Comparison of ENCODE assay signal across 22 cellular contexts in genomic region chr14:93926873-93927571, GRCh38. TPM values are rescaled to one million over a fixed set of nuclear protein-coding genes. Genes with fewer than 3 reads are reported as not detected.
A peak's percentile ranks its signal among the peaks of the same experiment; 100 is the strongest.
DNase-seq lines count a peak whose midpoint lies in the region; ATAC-seq, FAIRE-seq and TF ChIP-seq lines count a peak whose summit lies in the region.
"Had no signal": no experiment of that assay in that cellular context is flagged by ENCODE, and none has a peak within 500 bp of the region (broad histone marks: within the 10 kb centered on the region; RNA-seq: fewer than 3 reads in every experiment).

Gene FAM181A (plus strand): TSS chr14:93927344. CDS start chr14:93928286, 942 bp downstream.

- intact Hi-C loops in HepG2 (cut with micrococcal nuclease; ENCODE audit: unreplicated experiment): no loop called here

- peaks cover 3 to 16% of the 10 kb centered on the region in 2 experiments; a peak in 3 of 5 replicates for H3K27me3 ChIP-seq in HepG2 (ENCODE audit: control insufficient read depth in 1 of 2, insufficient read depth in 2 of 2, low read length in 2 of 2)
- H3K27me3 ChIP-seq: right atrium auricular region had no signal

- CTCF ChIA-PET in HepG2 (lab: Yijun Ruan, JAX; ENCODE audit: low intra/inter-chr PET ratio, low total read pairs): no interaction called here

- peak; percentile 67 for ATAC-seq in HepG2
- no peak for ATAC-seq in activated CD4-positive, CD25-positive, alpha-beta regulatory T cell treated with anti-CD3 and anti-CD28 coated beads, Interleukin-2, amount 50 U/mL, for 24 hours
- ATAC-seq: HCT116; left colon; naive thymus-derived CD4-positive, alpha-beta T cell; PC-3 had no signal

- TF ChIP-seq RAD21 in HepG2 (CRISPR knock-in tag; IDR thresholded peaks at IDR 0.05): no peak

- DNase-seq in NCI-H345 (lab: John Stamatoyannopoulos, UW): peak; percentile 50
- DNase-seq in HepG2 (ENCODE audit: low spot score): no peak
- DNase-seq in putamen (ENCODE audit: low spot score): peak; percentile 13
- no peak for DNase-seq in hepatic stellate cell (ENCODE audit: low spot score)
- DNase-seq in H54 (ENCODE audit: insufficient read length, low spot score): no peak
- no peak for DNase-seq in iPS-NIHi7 (ENCODE audit: extremely low spot score)
- DNase-seq: activated CD8-positive, alpha-beta memory T cell treated with anti-CD3 and anti-CD28 coated beads, Interleukin-2, amount 50 U/mL, for 4 hours; left colon; naive thymus-derived CD4-positive, alpha-beta T cell; PC-3; stimulated activated CD4-positive, alpha-beta T cell treated with anti-CD3 and anti-CD28 coated beads, Interleukin-2, amount 100 ng/mL, for 24 hours; T1000 had no signal

- H3K36me3 ChIP-seq in HepG2 (replicated peaks in 1 of 2; ENCODE audit: control insufficient read depth in 1 of 2, insufficient read depth in 2 of 2, low read length in 2 of 2): no peaks in the 10 kb centered on the region

- H3K79me2 ChIP-seq in HepG2 (ENCODE audit: insufficient read depth, low read length): no peaks in the 10 kb centered on the region

- H3K4me2 ChIP-seq in HepG2 (ENCODE audit: low read depth, low read length): peak within 1 kb of the TSS; percentile 12; the same call in 1 of the 2 replicates

- no peak for FAIRE-seq in HepG2 (lab: Jason Lieb, UNC)
- FAIRE-seq in H54 (lab: Jason Lieb, UNC): no peak
- FAIRE-seq: astrocyte had no signal

- in situ Hi-C loops in HepG2 (cut with HindIII; ENCODE audit: extremely low pct_ligation_motif_present, low pct_unique_long_range_greater_than_20kb): no loop called here

- no peak within 1 kb of the TSS; a peak in 1 of 6 replicates for H3K4me3 ChIP-seq in HepG2 (replicated peaks in 1 of 3; ENCODE audit: insufficient read depth in 1 of 3, low read depth in 2 of 3, low read length in 3 of 3)
- H3K4me3 ChIP-seq: right atrium auricular region had no signal

- POLR2A ChIA-PET in HepG2 (lab: Yijun Ruan, JAX): interaction anchor here (0.8 to 1.0 kb wide), 2 partner anchors 9 to 24 kb away, joined by 3 to 4 read pairs; no protein-coding TSS in a partner anchor

- no peak for TF ChIP-seq POLR2A in HepG2 (IDR thresholded peaks at IDR 0.05; ENCODE audit: insufficient read depth in 1 of 2, low read depth in 2 of 2, low read length in 2 of 2)
- TF ChIP-seq POLR2A in H54 (IDR thresholded peaks at IDR 0.05; ENCODE audit: low read depth, low read length): no peak

- H2AFZ ChIP-seq in HepG2 (ENCODE audit: low read length): no peak within 1 kb of the TSS

- TF ChIP-seq CTCF in HepG2 (CRISPR knock-in tag; IDR thresholded peaks at IDR 0.05): no peak

- BruUV-seq in HepG2 (replicated peaks; lab: Mats Ljungman, UMichigan): no TSS peak

- H3K9ac ChIP-seq in HepG2 (ENCODE audit: insufficient read depth, low read depth, low read length): no peak within 1 kb of the TSS

- H3K9me3 ChIP-seq in HepG2 (ENCODE audit: low read length): no peaks in the 10 kb centered on the region
- H3K9me3 ChIP-seq: right atrium auricular region had no signal

- H3K4me1 ChIP-seq in HepG2 (ENCODE audit: insufficient read depth, low read length): peaks cover 20% of the 10 kb centered on the region
- H3K4me1 ChIP-seq: right atrium auricular region had no signal

- TF ChIP-seq EP300 in HepG2 (IDR thresholded peaks at IDR 0.05; ENCODE audit: low read depth in 2 of 2, low read length in 2 of 2) (no peak), HepG2 (CRISPR knock-in tag; IDR thresholded peaks at IDR 0.05; ENCODE audit: borderline replicate concordance) (no peak)

- no peaks in the 10 kb centered on the region for H4K20me1 ChIP-seq in HepG2 (ENCODE audit: insufficient read depth, low read length)

- H3K27ac ChIP-seq in cingulate gyrus (ENCODE audit: low read depth, low read length): peak within 1 kb of the TSS; percentile 69
- no peak within 1 kb of the TSS for H3K27ac ChIP-seq in HepG2 (ENCODE audit: extremely low read length, insufficient read depth, low read length)
- H3K27ac ChIP-seq: right atrium auricular region had no signal

- 34% methylated on average over 21 of the region's 31 CpGs for WGBS in HepG2 (ENCODE audit: low lambda C conversion rate)

TF ChIP-seq in HepG2, 621 proteins besides CTCF, POLR2A, EP300 and RAD21 (continues in another document):
- TF ChIP-seq TBX2 (CRISPR knock-in tag; IDR thresholded peaks at IDR 0.05; ENCODE audit: borderline replicate concordance): no peak
- TF ChIP-seq FOXK2 (IDR thresholded peaks at IDR 0.05): no peak
- no peak for TF ChIP-seq KDM5B (CRISPR knock-in tag; IDR thresholded peaks at IDR 0.05; ENCODE audit: borderline replicate concordance)
- TF ChIP-seq CEBPG (CRISPR knock-in tag; IDR thresholded peaks at IDR 0.05): peak; percentile 64
- TF ChIP-seq, protein P1, sequence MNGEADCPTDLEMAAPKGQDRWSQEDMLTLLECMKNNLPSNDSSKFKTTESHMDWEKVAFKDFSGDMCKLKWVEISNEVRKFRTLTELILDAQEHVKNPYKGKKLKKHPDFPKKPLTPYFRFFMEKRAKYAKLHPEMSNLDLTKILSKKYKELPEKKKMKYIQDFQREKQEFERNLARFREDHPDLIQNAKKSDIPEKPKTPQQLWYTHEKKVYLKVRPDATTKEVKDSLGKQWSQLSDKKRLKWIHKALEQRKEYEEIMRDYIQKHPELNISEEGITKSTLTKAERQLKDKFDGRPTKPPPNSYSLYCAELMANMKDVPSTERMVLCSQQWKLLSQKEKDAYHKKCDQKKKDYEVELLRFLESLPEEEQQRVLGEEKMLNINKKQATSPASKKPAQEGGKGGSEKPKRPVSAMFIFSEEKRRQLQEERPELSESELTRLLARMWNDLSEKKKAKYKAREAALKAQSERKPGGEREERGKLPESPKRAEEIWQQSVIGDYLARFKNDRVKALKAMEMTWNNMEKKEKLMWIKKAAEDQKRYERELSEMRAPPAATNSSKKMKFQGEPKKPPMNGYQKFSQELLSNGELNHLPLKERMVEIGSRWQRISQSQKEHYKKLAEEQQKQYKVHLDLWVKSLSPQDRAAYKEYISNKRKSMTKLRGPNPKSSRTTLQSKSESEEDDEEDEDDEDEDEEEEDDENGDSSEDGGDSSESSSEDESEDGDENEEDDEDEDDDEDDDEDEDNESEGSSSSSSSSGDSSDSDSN (CRISPR knock-in tag; IDR thresholded peaks at IDR 0.05): 0 out of 2 replicates have a peak, but pooled peaks have one; percentile 18
- TF ChIP-seq ZFP82 (CRISPR knock-in tag; IDR thresholded peaks at IDR 0.05; ENCODE audit: borderline replicate concordance): no peak
- TF ChIP-seq TBP (CRISPR knock-in tag; IDR thresholded peaks at IDR 0.05): no peak
- peak; percentile 80 for TF ChIP-seq CEBPB (IDR thresholded peaks at IDR 0.05; ENCODE audit: borderline replicate concordance, low read depth, low read length)
- no peak for TF ChIP-seq CREBL2 (CRISPR knock-in tag; IDR thresholded peaks at IDR 0.05; ENCODE audit: borderline replicate concordance)
- no peak for TF ChIP-seq TMF1 (CRISPR knock-in tag; IDR thresholded peaks at IDR 0.05; ENCODE audit: low read depth)
- TF ChIP-seq ZNF468 (CRISPR knock-in tag; IDR thresholded peaks at IDR 0.05): no peak
- TF ChIP-seq, protein P2, sequence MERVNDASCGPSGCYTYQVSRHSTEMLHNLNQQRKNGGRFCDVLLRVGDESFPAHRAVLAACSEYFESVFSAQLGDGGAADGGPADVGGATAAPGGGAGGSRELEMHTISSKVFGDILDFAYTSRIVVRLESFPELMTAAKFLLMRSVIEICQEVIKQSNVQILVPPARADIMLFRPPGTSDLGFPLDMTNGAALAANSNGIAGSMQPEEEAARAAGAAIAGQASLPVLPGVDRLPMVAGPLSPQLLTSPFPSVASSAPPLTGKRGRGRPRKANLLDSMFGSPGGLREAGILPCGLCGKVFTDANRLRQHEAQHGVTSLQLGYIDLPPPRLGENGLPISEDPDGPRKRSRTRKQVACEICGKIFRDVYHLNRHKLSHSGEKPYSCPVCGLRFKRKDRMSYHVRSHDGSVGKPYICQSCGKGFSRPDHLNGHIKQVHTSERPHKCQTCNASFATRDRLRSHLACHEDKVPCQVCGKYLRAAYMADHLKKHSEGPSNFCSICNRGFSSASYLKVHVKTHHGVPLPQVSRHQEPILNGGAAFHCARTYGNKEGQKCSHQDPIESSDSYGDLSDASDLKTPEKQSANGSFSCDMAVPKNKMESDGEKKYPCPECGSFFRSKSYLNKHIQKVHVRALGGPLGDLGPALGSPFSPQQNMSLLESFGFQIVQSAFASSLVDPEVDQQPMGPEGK (CRISPR knock-in tag; IDR thresholded peaks at IDR 0.05): peak; percentile 59

RNA-seq across cellular contexts. Expression of gene FAM181A, which starts in this region (rescaled TPM):
- total RNA-seq in HepG2 (2016; rRNA removed; fragmentation: Illumina TruSeq; extraction: Trizol): 1.1 and 1.5 TPM in 2 replicates
- total RNA-seq in HepG2 (2016; cell fraction: cytosol; rRNA removed; fragmentation: Illumina TruSeq; extraction: Trizol; ENCODE audit: low read depth): 0.18 and 0.51 TPM in 2 replicates
- 0.95 and 1.2 TPM in 2 replicates for total RNA-seq in HepG2 (2016; cell fraction: insoluble cytoplasmic fraction; rRNA removed; fragmentation: Illumina TruSeq; extraction: Trizol)
- total RNA-seq in HepG2 (2016; cell fraction: membrane; rRNA removed; fragmentation: Illumina TruSeq; extraction: Trizol): 1.1 and 1.4 TPM in 2 replicates
- 0.38 and 1.1 TPM in 2 replicates for total RNA-seq in HepG2 (2016; cell fraction: nucleus; rRNA removed; fragmentation: Illumina TruSeq; extraction: Trizol)
- 0.80 and 1.1 TPM in 2 replicates for polyA plus RNA-seq in HepG2 (2011; rRNA removed)
- 0.47 and 0.89 TPM in 2 replicates for polyA plus RNA-seq in HepG2 (2011; cell fraction: cytosol; rRNA removed)
- polyA plus RNA-seq in HepG2 (2011; cell fraction: nucleus; rRNA removed): 0.45 and 0.61 TPM in 2 replicates
- polyA plus RNA-seq in HepG2 (2012): 0.69 and 0.97 TPM in 2 replicates
- polyA plus RNA-seq in HepG2 (2016; cell fraction: cytosol; fragmentation: Illumina TruSeq; extraction: Trizol; ENCODE audit: low read depth): 0.54 and 0.60 TPM in 2 replicates
- polyA plus RNA-seq in HepG2 (2016; cell fraction: insoluble cytoplasmic fraction; fragmentation: Illumina TruSeq; extraction: Trizol; ENCODE audit: low read depth): 1.4 and 1.8 TPM in 2 replicates
- 0.57 and 0.84 TPM in 2 replicates for polyA plus RNA-seq in HepG2 (2016; cell fraction: membrane; fragmentation: Illumina TruSeq; extraction: Trizol; ENCODE audit: low read depth)
- polyA plus RNA-seq in HepG2 (2016; cell fraction: nucleus; fragmentation: Illumina TruSeq; extraction: Trizol; ENCODE audit: insufficient read depth, low read depth): 1.6 and 2.1 TPM in 2 replicates
- 1.6 TPM in 1 of 2 replicates, not detected in the other for polyA minus RNA-seq in HepG2 (2011; rRNA and poly(A)+ RNA removed; ENCODE audit: low replicate concordance)
- polyA minus RNA-seq in HepG2 (2011; cell fraction: cytosol; rRNA and poly(A)+ RNA removed): not detected in 2 replicates
- not detected in 2 replicates for polyA minus RNA-seq in HepG2 (2011; cell fraction: nucleus; rRNA and poly(A)+ RNA removed)
- total RNA-seq: astrocyte; dermis microvascular lymphatic vessel endothelial cell; fibroblast of lung; HT1080; left colon; naive thymus-derived CD4-positive, alpha-beta T cell; NCI-H460; PC-3; right atrium auricular region; SK-MEL-5 had no signal
- polyA plus RNA-seq: fibroblast of lung; naive thymus-derived CD4-positive, alpha-beta T cell had no signal

Comparison
In these comparisons a context has a peak if more than half of its experiments do, and no peak if none do; other contexts are left out.
1. DNase-seq: peak in NCI-H345 (single experiment) and putamen (single experiment); none in HepG2 (single experiment), hepatic stellate cell (single experiment), H54 (single experiment) and iPS-NIHi7 (single experiment).